11 cellular contexts compared by ENCODE assay signal in the genomic region with DNA sequence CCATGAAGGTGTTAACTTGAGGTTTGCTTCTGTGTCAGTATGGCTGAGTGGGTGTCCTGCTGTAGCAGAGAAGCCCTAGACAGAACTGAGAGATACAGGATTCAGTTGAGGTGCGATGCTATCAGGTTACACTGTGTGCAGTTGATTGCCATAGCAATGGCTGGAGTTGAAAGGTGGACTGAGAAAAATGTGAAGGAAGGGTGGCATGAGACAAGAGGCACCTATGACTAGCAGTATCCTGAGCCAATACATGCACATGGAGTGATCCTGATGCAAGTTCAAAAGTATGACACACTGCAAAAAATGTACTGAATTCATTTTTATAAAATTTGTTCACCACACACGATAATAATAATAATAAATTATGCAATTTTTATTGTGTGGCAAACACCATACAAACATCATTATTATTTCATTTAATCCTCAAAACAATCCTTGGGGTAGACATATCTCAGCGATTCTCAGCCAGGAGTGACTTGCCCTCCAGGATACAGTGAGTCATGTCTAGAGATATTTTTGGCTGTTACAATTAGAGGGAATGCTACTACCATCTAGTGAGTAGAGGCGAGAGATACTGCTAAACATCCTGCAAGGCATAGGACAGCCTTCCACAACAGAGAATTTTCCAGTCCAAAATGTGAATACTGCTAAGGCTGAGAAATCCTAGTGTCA. TPM values are rescaled to one million over a fixed set of nuclear protein-coding genes. Genes with fewer than 3 reads are reported as not detected.
DNase-seq lines count a peak whose midpoint lies in the region; TF ChIP-seq lines count a peak whose summit lies in the region.
"Had no signal": no experiment of that assay in that cellular context is flagged by ENCODE, and none has a peak within 500 bp of the region (broad histone marks: within the 10 kb centered on the region; RNA-seq: fewer than 3 reads in every experiment).

No MANE protein-coding gene starts in this region.

- in situ Hi-C loops in astrocyte of the spinal cord (cut with HindIII; ENCODE audit: low sequenced_read_pairs) = no loop called here

- peak; percentile 66 for DNase-seq in 8988T
- DNase-seq in HL-60 (ENCODE audit: low read depth in 1 of 2, low spot score in 1 of 2) = no peak
- peak; percentile 69 for DNase-seq in astrocyte of the spinal cord (ENCODE audit: low read depth, low spot score)
- peak; percentile 75 for DNase-seq in iris pigment epithelial cell (ENCODE audit: low read depth)
- no peak for DNase-seq in NCI-H510A (lab: John Stamatoyannopoulos, UW)
- DNase-seq in SKM-1 treated with dmso at 0.1 percent for 144 hours (lab: John Stamatoyannopoulos, UW; ENCODE audit: unreplicated experiment) = no peak
- DNase-seq in NCI-H146 treated with DMSO at 0.1 percent for 48 hours (lab: John Stamatoyannopoulos, UW; ENCODE audit: unreplicated experiment) = no peak
- DNase-seq in mucosa of gallbladder (ENCODE audit: low spot score) = no peak
- DNase-seq: CD4-positive, CD25-positive, alpha-beta regulatory T cell; NCI-H1930; stimulated activated CD4-positive, alpha-beta T cell treated with anti-CD3 and anti-CD28 coated beads, Interleukin-1b, Interleukin-23, amount 100 ng/mL, for 48 hours had no signal

- H3K27me3 ChIP-seq in HL-60 (ENCODE audit: insufficient read depth, poor library complexity, severe bottlenecking) = no peaks in the 10 kb centered on the region

- TF ChIP-seq CTCF in HL-60 (IDR thresholded peaks at IDR 0.05; ENCODE audit: insufficient read depth, low read length) (no peak), astrocyte of the spinal cord (IDR thresholded peaks at IDR 0.05; ENCODE audit: low read depth, low read length) (peak; percentile 41)

- H3K4me3 ChIP-seq in HL-60 (replicated peaks; ENCODE audit: insufficient read depth, low read length) (no peak overlapping the region), astrocyte of the spinal cord (ENCODE audit: low read depth, low read length) (no peak overlapping the region)

- peak overlapping the region; percentile 33 for H3K27ac ChIP-seq in HL-60 (replicated peaks)

RNA-seq across cellular contexts. Expression of gene PIWIL4, which starts 3.9 kb away (rescaled TPM):
- total RNA-seq in mucosa of gallbladder = 11.0 TPM

RNA-seq across cellular contexts. Expression of gene FUT4, which starts 19.6 kb away (rescaled TPM):
- 18.6 TPM for total RNA-seq in mucosa of gallbladder

RNA-seq across cellular contexts. Expression of gene C11orf97, which starts 51.1 kb away (rescaled TPM):
- total RNA-seq in mucosa of gallbladder = not detected
- total RNA-seq: CD4-positive, CD25-positive, alpha-beta regulatory T cell had no signal

Comparison
In these comparisons a context has a peak if more than half of its experiments do, and no peak if none do; other contexts are left out.
1. DNase-seq: peak in 8988T (single experiment), astrocyte of the spinal cord (single experiment) and iris pigment epithelial cell (single experiment); none in HL-60 (0 of 2), NCI-H510A (single experiment), SKM-1 treated with dmso at 0.1 percent for 144 hours (single experiment), NCI-H146 treated with DMSO at 0.1 percent for 48 hours (single experiment) and mucosa of gallbladder (single experiment).